ENCODE assay signal across 8 cellular contexts in genomic region chr17:81514735-81515529, GRCh38. TPM values are rescaled to one million over a fixed set of nuclear protein-coding genes. Genes with fewer than 3 reads are reported as not detected.
A peak's percentile ranks its signal among the peaks of the same experiment; 100 is the strongest.
DNase-seq lines count a peak whose midpoint lies in the region; ATAC-seq, FAIRE-seq and TF ChIP-seq lines count a peak whose summit lies in the region.

No MANE protein-coding gene starts in this region.

- peak overlapping the region; percentile 90 for H3K4me3 Mint-ChIP-seq in astrocyte (ENCODE audit: unreplicated experiment)

- intact Hi-C loops in right cardiac atrium (cut with DNase I), result loop anchor here in 1 of 4 donors (5.0 kb wide), 1 partner anchor 37 kb away; the partner anchor contains the start of gene FAAP100

- H3K27ac ChIP-seq in astrocyte (ENCODE audit: low read depth, low read length), result peak overlapping the region; percentile 91
- peak overlapping the region; percentile 99 for H3K27ac ChIP-seq in right cardiac atrium (ENCODE audit: low read length)

- under 1% methylated on average over 82 of the region's 82 CpGs for WGBS in right cardiac atrium

- peaks cover 10% of the 10 kb centered on the region for H3K4me1 Mint-ChIP-seq in astrocyte (ENCODE audit: low read depth, unreplicated experiment)

- DNase-seq in AG08395 (ENCODE audit: low spot score) (peak; percentile 85), MG63 (peak; percentile 92), T-helper 1 cell (peak; percentile 54 to 83 (median 63)), astrocyte (ENCODE audit: low read depth) (peak; percentile 68), right cardiac atrium (peak; percentile 87 to 95 (median 92)), pulmonary artery endothelial cell (ENCODE audit: low read depth, low spot score) (peak; percentile 33)

- H3K27me3 Mint-ChIP-seq in astrocyte (ENCODE audit: low read depth, unreplicated experiment), result no peaks in the 10 kb centered on the region

- peaks cover 57% of the 10 kb centered on the region for H4K20me1 ChIP-seq in astrocyte (ENCODE audit: insufficient read depth, low read length)

- no peaks in the 10 kb centered on the region for H3K9me3 ChIP-seq in MG63
- no peaks in the 10 kb centered on the region for H3K9me3 ChIP-seq in astrocyte (ENCODE audit: insufficient read depth, low read depth, low read length)
- H3K9me3 ChIP-seq in right cardiac atrium (ENCODE audit: control insufficient read depth, low read length), result no peaks in the 10 kb centered on the region

- H3K4me1 ChIP-seq in astrocyte (ENCODE audit: insufficient read depth, low read length) (peaks cover 50% of the 10 kb centered on the region), right cardiac atrium (ENCODE audit: control insufficient read depth, insufficient read depth, low read length) (peaks cover 5% of the 10 kb centered on the region)

- peak overlapping the region; percentile 89 for H3K27ac Mint-ChIP-seq in astrocyte (ENCODE audit: unreplicated experiment)

- no peaks in the 10 kb centered on the region for H3K9me3 Mint-ChIP-seq in astrocyte (ENCODE audit: unreplicated experiment)

- H3K79me2 ChIP-seq in astrocyte (ENCODE audit: insufficient read depth, low read length), result peaks cover 81% of the 10 kb centered on the region

- peaks cover 18% of the 10 kb centered on the region for H3K36me3 Mint-ChIP-seq in astrocyte (ENCODE audit: low read depth, unreplicated experiment)

- H3K27me3 ChIP-seq in MG63 (no peaks in the 10 kb centered on the region), astrocyte (ENCODE audit: insufficient read depth, low read length) (no peaks in the 10 kb centered on the region), right cardiac atrium (ENCODE audit: control insufficient read depth, insufficient read depth) (no peaks in the 10 kb centered on the region)

- H3K4me2 ChIP-seq in astrocyte (ENCODE audit: low read length), result peak overlapping the region; percentile 90

- TF ChIP-seq CTCF in astrocyte (IDR thresholded peaks at IDR 0.05; ENCODE audit: insufficient read depth, low read depth, low read length), result no peak

- no peak for FAIRE-seq in astrocyte (lab: Jason Lieb, UNC)

- peak overlapping the region; percentile 85 for H3K9ac ChIP-seq in astrocyte (ENCODE audit: low read length)

- H2AFZ ChIP-seq in astrocyte (ENCODE audit: low read depth, low read length), result no peak overlapping the region

- peaks cover 46% of the 10 kb centered on the region for H3K36me3 ChIP-seq in MG63
- H3K36me3 ChIP-seq in astrocyte (ENCODE audit: insufficient read depth, low read length), result peaks cover 19% of the 10 kb centered on the region

- H3K4me3 ChIP-seq in MG63 (peak overlapping the region; percentile 89), astrocyte (ENCODE audit: insufficient read depth, low read depth, low read length) (peak overlapping the region; percentile 76), right cardiac atrium (ENCODE audit: low read length) (peak overlapping the region; percentile 74)

- ATAC-seq in GM18867 (IDR thresholded peaks at IDR 0.05; ENCODE audit: unreplicated experiment) (peak; percentile 17), right cardiac atrium (peak; percentile 52 to 55), HG02870 (IDR thresholded peaks at IDR 0.05; ENCODE audit: unreplicated experiment) (no peak)

RNA-seq across cellular contexts. Expression of gene ACTG1, which starts 2.3 kb away (rescaled TPM):
- total RNA-seq in MG63 (2014; rRNA removed; shearing (Covaris generic); ENCODE audit: low replicate concordance), result 5,061 and 6,321 TPM in 2 replicates
- total RNA-seq in astrocyte (7,049 and 7,369 TPM in 2 replicates), right cardiac atrium (100 to 1,000 TPM; 347 to 772 (median 510) TPM), pulmonary artery endothelial cell (9,538 and 11,768 TPM in 2 replicates)
- polyA plus RNA-seq in right cardiac atrium, result 410 TPM

RNA-seq across cellular contexts. Expression of gene FSCN2, which starts 13.2 kb away (rescaled TPM):
- 0.12 TPM in 1 of 2 replicates, not detected in the other for total RNA-seq in MG63 (2014; rRNA removed; shearing (Covaris generic); ENCODE audit: low replicate concordance)
- total RNA-seq in astrocyte (5.6 and 8.0 TPM in 2 replicates), right cardiac atrium (under 1 TPM; 0.45 to 0.63 (median 0.53) TPM), pulmonary artery endothelial cell (0.35 and 0.66 TPM in 2 replicates)
- 0.48 TPM for polyA plus RNA-seq in right cardiac atrium

RNA-seq across cellular contexts. Expression of gene FAAP100, which starts 37.2 kb away (rescaled TPM):
- total RNA-seq in MG63 (2014; rRNA removed; shearing (Covaris generic); ENCODE audit: low replicate concordance), result 25.6 and 41.7 TPM in 2 replicates
- total RNA-seq in astrocyte (35.8 and 38.9 TPM in 2 replicates), right cardiac atrium (10 to 100 TPM; 12.0 to 15.3 (median 13.5) TPM), pulmonary artery endothelial cell (17.5 and 21.7 TPM in 2 replicates)
- 13.0 TPM for polyA plus RNA-seq in right cardiac atrium

Comparison
In these comparisons a context has a peak if more than half of its experiments do, and no peak if none do; other contexts are left out.
1. DNase-seq: peak in every context shown above with its lines; median percentile 92 in MG63; 92 in right cardiac atrium; 85 in AG08395; 68 in astrocyte; 63 in T-helper 1 cell; 33 in pulmonary artery endothelial cell.